9 cellular contexts compared by ENCODE assay signal in genomic region chr11:47539681-47540039, GRCh38. TPM values are rescaled to one million over a fixed set of nuclear protein-coding genes. Genes with fewer than 3 reads are reported as not detected.
DNase-seq lines count a peak whose midpoint lies in the region; ATAC-seq and TF ChIP-seq lines count a peak whose summit lies in the region.
"Had no signal": no experiment of that assay in that cellular context is flagged by ENCODE, and none has a peak within 500 bp of the region (broad histone marks: within the 10 kb centered on the region; RNA-seq: fewer than 3 reads in every experiment).

No MANE protein-coding gene starts in this region.

- no peak for TF ChIP-seq EP300 in upper lobe of left lung (IDR thresholded peaks at IDR 0.05)

- H3K27ac Mint-ChIP-seq in stimulated activated naive CD8-positive, alpha-beta T cell treated with anti-CD3 and anti-CD28 coated beads, Interleukin-15, Interleukin-2, amounts not matched to agents 100 ng/mL and 50 ng/mL, for 24 hours: peak overlapping the region; percentile 79
- peak overlapping the region in 1 of 2 donors; percentile 2 for H3K27ac Mint-ChIP-seq in stimulated activated naive CD8-positive, alpha-beta T cell treated with anti-CD3 and anti-CD28 coated beads, Interleukin-15, amount 100 ng/mL, for 72 hours

- H3K4me3 Mint-ChIP-seq in stimulated activated naive CD8-positive, alpha-beta T cell treated with anti-CD3 and anti-CD28 coated beads, Interleukin-15, Interleukin-2, amounts not matched to agents 100 ng/mL and 50 ng/mL, for 24 hours: no peak overlapping the region
- no peak overlapping the region for H3K4me3 Mint-ChIP-seq in stimulated activated naive CD8-positive, alpha-beta T cell treated with anti-CD3 and anti-CD28 coated beads, Interleukin-15, amount 100 ng/mL, for 72 hours

- ATAC-seq in stimulated activated naive CD8-positive, alpha-beta T cell treated with anti-CD3 and anti-CD28 coated beads, Interleukin-15, amount 100 ng/mL, for 72 hours: no peak
- peak; percentile 44 for ATAC-seq in mucosa of descending colon
- ATAC-seq in upper lobe of left lung (ENCODE audit: low FRiP score in 2 of 2): no peak
- no peak for ATAC-seq in omental fat pad (ENCODE audit: low FRiP score)

- no peaks in the 10 kb centered on the region for H3K9me3 ChIP-seq in mucosa of descending colon
- no peaks in the 10 kb centered on the region for H3K9me3 ChIP-seq in upper lobe of left lung

- WGBS in upper lobe of left lung, 2 donors: 46 to 59% methylated on average over 2 of the region's 2 CpGs

- H3K36me3 Mint-ChIP-seq in stimulated activated naive CD8-positive, alpha-beta T cell treated with anti-CD3 and anti-CD28 coated beads, Interleukin-15, Interleukin-2, amounts not matched to agents 100 ng/mL and 50 ng/mL, for 24 hours (ENCODE audit: low read depth): peaks cover 45% of the 10 kb centered on the region

- intact Hi-C loops in mucosa of descending colon (cut with DNase I, micrococcal nuclease): no loop called here

- peaks cover 81% of the 10 kb centered on the region for H3K4me1 Mint-ChIP-seq in stimulated activated naive CD8-positive, alpha-beta T cell treated with anti-CD3 and anti-CD28 coated beads, Interleukin-15, Interleukin-2, amounts not matched to agents 100 ng/mL and 50 ng/mL, for 24 hours (ENCODE audit: low read depth)
- peaks cover 68% of the 10 kb centered on the region for H3K4me1 Mint-ChIP-seq in stimulated activated naive CD8-positive, alpha-beta T cell treated with anti-CD3 and anti-CD28 coated beads, Interleukin-15, amount 100 ng/mL, for 72 hours

- no peaks in the 10 kb centered on the region for H3K9me3 Mint-ChIP-seq in stimulated activated naive CD8-positive, alpha-beta T cell treated with anti-CD3 and anti-CD28 coated beads, Interleukin-15, Interleukin-2, amounts not matched to agents 100 ng/mL and 50 ng/mL, for 24 hours
- H3K9me3 Mint-ChIP-seq in stimulated activated naive CD8-positive, alpha-beta T cell treated with anti-CD3 and anti-CD28 coated beads, Interleukin-15, amount 100 ng/mL, for 72 hours: peaks cover 4 to 6% of the 10 kb centered on the region in 2 donors

- peaks cover 28% of the 10 kb centered on the region for H3K4me1 ChIP-seq in mucosa of descending colon (ENCODE audit: low read depth)
- peaks cover 37 to 65% (median 48%) of the 10 kb centered on the region in 4 donors for H3K4me1 ChIP-seq in upper lobe of left lung

- H3K27me3 ChIP-seq in upper lobe of left lung: no peaks in the 10 kb centered on the region

- H3K4me3 ChIP-seq in mucosa of descending colon (no peak overlapping the region), upper lobe of left lung (no peak overlapping the region)

- no peaks in the 10 kb centered on the region for H3K27me3 Mint-ChIP-seq in stimulated activated naive CD8-positive, alpha-beta T cell treated with anti-CD3 and anti-CD28 coated beads, Interleukin-15, Interleukin-2, amounts not matched to agents 100 ng/mL and 50 ng/mL, for 24 hours
- H3K27me3 Mint-ChIP-seq in stimulated activated naive CD8-positive, alpha-beta T cell treated with anti-CD3 and anti-CD28 coated beads, Interleukin-15, amount 100 ng/mL, for 72 hours: no peaks in the 10 kb centered on the region

- TF ChIP-seq CTCF in mucosa of descending colon (IDR thresholded peaks at IDR 0.05): no peak
- no peak for TF ChIP-seq CTCF in upper lobe of left lung (IDR thresholded peaks at IDR 0.05)
- TF ChIP-seq CTCF in omental fat pad (IDR thresholded peaks at IDR 0.05): no peak

- H3K36me3 ChIP-seq in mucosa of descending colon (ENCODE audit: low read depth) (no peaks in the 10 kb centered on the region), upper lobe of left lung (peaks cover 0 to 7% (median 2%) of the 10 kb centered on the region in 4 donors)

- no peak for DNase-seq in stimulated activated naive CD8-positive, alpha-beta T cell treated with anti-CD3 and anti-CD28 coated beads, Interleukin-15, amount 100 ng/mL, for 72 hours
- DNase-seq in mucosa of descending colon: peak in 1 of 3 donors; percentile 23
- no peak for DNase-seq in upper lobe of left lung
- DNase-seq in NCI-H1694 treated with DMSO at 0.1 percent for 48 hours (lab: John Stamatoyannopoulos, UW): no peak
- no peak for DNase-seq in kidney tubule cell (ENCODE audit: low spot score)
- no peak for DNase-seq in omental fat pad (ENCODE audit: low spot score)
- DNase-seq: activated naive CD4-positive, alpha-beta T cell had no signal

- H3K27ac ChIP-seq in angular gyrus (ENCODE audit: low read depth, low read length) (peak overlapping the region; percentile 48), upper lobe of left lung (peak overlapping the region in 2 of 4 donors; percentile 14 to 25)

- no peak for TF ChIP-seq POLR2A in upper lobe of left lung (IDR thresholded peaks at IDR 0.05)

RNA-seq across cellular contexts. Expression of gene CELF1, which starts 13.3 kb away (rescaled TPM):
- total RNA-seq in mucosa of descending colon (100 to 1,000 TPM in 1 of 3 donors, 10 to 100 TPM in 2; 83.7 to 132 (median 94.1) TPM), upper lobe of left lung (100 to 1,000 TPM in 3 of 6 donors, 10 to 100 TPM in 3; 82.7 to 194 (median 113) TPM), omental fat pad (100 to 1,000 TPM in 2 of 4 donors, 10 to 100 TPM in 2; 90.3 to 126 (median 110) TPM)

RNA-seq across cellular contexts. Expression of gene PTPMT1, which starts 25.7 kb away (rescaled TPM):
- total RNA-seq in mucosa of descending colon (10 to 100 TPM; 20.8 to 36.1 (median 27.1) TPM), upper lobe of left lung (100 to 1,000 TPM in 2 of 6 donors, 10 to 100 TPM in 4; 69.1 to 188 (median 89.9) TPM), omental fat pad (100 to 1,000 TPM in 3 of 4 donors, 10 to 100 TPM in 1; 99.2 to 173 (median 112) TPM)

RNA-seq across cellular contexts. Expression of gene KBTBD4, which starts 39.1 kb away (rescaled TPM):
- 10 to 100 TPM; 14.1 to 18.2 (median 16.0) TPM for total RNA-seq in mucosa of descending colon
- 10 to 100 TPM in 5 of 6 donors, 1 to 10 TPM in 1; 3.1 to 22.2 (median 17.4) TPM for total RNA-seq in upper lobe of left lung
- total RNA-seq in omental fat pad: 10 to 100 TPM; 12.4 to 18.7 (median 16.7) TPM

RNA-seq across cellular contexts. Expression of gene NDUFS3, which starts 39.2 kb away (rescaled TPM):
- total RNA-seq in mucosa of descending colon (100 to 1,000 TPM; 150 to 205 (median 197) TPM), upper lobe of left lung (10 to 100 TPM; 42.5 to 92.6 (median 72.2) TPM), omental fat pad (10 to 100 TPM; 46.4 to 51.9 (median 48.6) TPM)

RNA-seq across cellular contexts. Expression of gene FAM180B, which starts 46.8 kb away (rescaled TPM):
- total RNA-seq in mucosa of descending colon: under 1 TPM in 2 of 3 donors, not detected in 1; 0.36 to 0.51 TPM
- under 1 TPM in 2 of 6 donors, not detected in 4; 0.14 to 0.30 TPM for total RNA-seq in upper lobe of left lung
- total RNA-seq in omental fat pad: under 1 TPM in 1 of 4 donors, not detected in 3; 0.48 TPM
